Comparison of ENCODE assay signal across 8 cellular contexts in genomic region chr1:15328785-15329480, GRCh38.
DNase-seq lines count a peak whose midpoint lies in the region; TF ChIP-seq lines count a peak whose summit lies in the region.

No MANE protein-coding gene starts in this region.

- no peak overlapping the region for H3K4me3 ChIP-seq in fibroblast of villous mesenchyme (ENCODE audit: low read depth, low read length)

- TF ChIP-seq CTCF in fibroblast of villous mesenchyme (IDR thresholded peaks at IDR 0.05; ENCODE audit: insufficient read depth, low read depth, low read length) = no peak

- DNase-seq in GF-D8 (lab: John Stamatoyannopoulos, UW) (peak; percentile 67), RPMI7951 (ENCODE audit: low read depth) (peak; percentile 84), fibroblast of villous mesenchyme (ENCODE audit: low read depth) (peak; percentile 61), pons (ENCODE audit: low spot score) (peak; percentile 83), NCI-H146 (lab: John Stamatoyannopoulos, UW) (no peak), GM19240 (ENCODE audit: insufficient read length, low spot score) (no peak), NCI-H226 (no peak)
- no peak for DNase-seq in activated CD4-positive, alpha-beta T cell treated with anti-CD3 and anti-CD28 coated beads, Interleukin-2, amount 50 U/mL, for 48 hours

Comparison
In these comparisons a context has a peak if more than half of its experiments do, and no peak if none do; other contexts are left out.
1. DNase-seq: peak in GF-D8 (single experiment), RPMI7951 (single experiment), fibroblast of villous mesenchyme (single experiment) and pons (single experiment); none in activated CD4-positive, alpha-beta T cell treated with anti-CD3 and anti-CD28 coated beads, Interleukin-2, amount 50 U/mL, for 48 hours (0 of 2), NCI-H146 (single experiment), GM19240 (single experiment) and NCI-H226 (single experiment).